In the genomic region with DNA sequence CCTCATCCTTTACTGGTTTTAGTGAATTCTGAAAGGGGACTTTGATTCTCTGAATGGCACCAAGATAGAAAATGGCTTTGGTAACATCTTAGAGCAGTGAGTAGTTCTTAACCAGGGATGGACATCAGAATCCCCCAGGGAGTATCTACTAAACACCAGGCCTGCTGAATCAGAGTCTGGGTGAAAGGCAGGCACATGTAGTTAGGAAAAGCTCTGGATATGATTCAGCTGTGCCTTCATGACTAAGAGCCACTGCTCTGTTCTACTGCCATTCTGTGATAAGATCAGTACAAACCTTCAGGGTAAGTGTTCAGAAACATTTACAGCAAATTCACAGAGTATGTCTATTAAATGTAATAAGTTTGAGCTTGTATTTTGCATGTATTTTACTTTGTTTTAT, we compare ENCODE assay signal across 10 cellular contexts. TPM values are rescaled to one million over a fixed set of nuclear protein-coding genes. Genes with fewer than 3 reads are reported as not detected.
DNase-seq lines count a peak whose midpoint lies in the region; ATAC-seq and TF ChIP-seq lines count a peak whose summit lies in the region.
"Had no signal": no experiment of that assay in that cellular context is flagged by ENCODE, and none has a peak within 500 bp of the region (broad histone marks: within the 10 kb centered on the region; RNA-seq: fewer than 3 reads in every experiment).

No MANE protein-coding gene starts in this region.

- H3K9me3 ChIP-seq in Panc1 (ENCODE audit: control insufficient read depth, insufficient read depth, low read depth, low read length), result no peaks in the 10 kb centered on the region
- no peaks in the 10 kb centered on the region for H3K9me3 ChIP-seq in fibroblast of lung (ENCODE audit: control insufficient read depth, insufficient read depth, low read depth, low read length)

- H3K9ac ChIP-seq in fibroblast of lung (ENCODE audit: insufficient read depth, low read length), result no peak overlapping the region

- H3K4me1 ChIP-seq in Panc1 (ENCODE audit: control insufficient read depth, insufficient read depth, low read length), result no peaks in the 10 kb centered on the region
- no peaks in the 10 kb centered on the region for H3K4me1 ChIP-seq in fibroblast of lung (ENCODE audit: control insufficient read depth, extremely low read depth, insufficient read depth, low read length)

- H3K4me3 ChIP-seq in Panc1 (ENCODE audit: low read depth in 2 of 2, low read length in 2 of 2), result no peak overlapping the region
- no peak overlapping the region for H3K4me3 ChIP-seq in fibroblast of lung (replicated peaks in 1 of 4; ENCODE audit: control extremely low read depth in 1 of 4, insufficient read depth in 1 of 4, low read depth in 3 of 4, low read length in 4 of 4)

- intact Hi-C loops in Panc1 (cut with micrococcal nuclease; ENCODE audit: unreplicated experiment), result no loop called here

- no peaks in the 10 kb centered on the region for H3K36me3 ChIP-seq in Panc1 (ENCODE audit: control insufficient read depth, insufficient read depth, low read length)
- H3K36me3 ChIP-seq in fibroblast of lung (ENCODE audit: control insufficient read depth, insufficient read depth, low read length), result no peaks in the 10 kb centered on the region

- no TSS peak for BruUV-seq in Panc1 (replicated peaks; lab: Mats Ljungman, UMichigan)

- POLR2A ChIA-PET in Panc1 (lab: Charles Lee), result interaction anchor here (0.6 kb wide), 1 partner anchor 619 kb away, joined by 3 read pairs; no protein-coding TSS in a partner anchor

- DNase-seq in Panc1 (ENCODE audit: low read depth, low spot score), result no peak
- peak; percentile 95 for DNase-seq in fibroblast of lung (ENCODE audit: low read depth in 2 of 2)
- DNase-seq in pulmonary artery endothelial cell (ENCODE audit: low read depth, low spot score), result peak; percentile 43
- DNase-seq in T-helper 9 cell, result no peak
- DNase-seq in stimulated activated CD4-positive, alpha-beta T cell treated with anti-CD3 and anti-CD28 coated beads, Interleukin-4, amount 100 ng/mL, for 4 hours, result no peak
- no peak for DNase-seq in NCI-H2029 treated with DMSO at 0.1 percent for 48 hours (lab: John Stamatoyannopoulos, UW)
- DNase-seq: activated naive CD4-positive, alpha-beta T cell treated with anti-CD3 and anti-CD28 coated beads, Interleukin-2, amount 10 ng/mL, durations not matched to agents 7 days and 5 days; NCI-H2227 treated with DMSO at 0.1 percent for 48 hours had no signal

- TF ChIP-seq CTCF in Panc1 (IDR thresholded peaks at IDR 0.05) (no peak), fibroblast of lung (conservative IDR thresholded peaks at IDR 0.05 in 1 of 2, IDR thresholded peaks at IDR 0.05 in 1 of 2; ENCODE audit: low read depth in 1 of 2, low read length in 2 of 2) (no peak)

- in situ Hi-C loops in Panc1 (cut with HindIII; ENCODE audit: low pct_unique_long_range_greater_than_20kb, low sequenced_read_pairs), result no loop called here

- H3K27ac ChIP-seq in Panc1 (ENCODE audit: low read length) (no peak overlapping the region), fibroblast of lung (ENCODE audit: insufficient read depth, low read length) (no peak overlapping the region)

- no peaks in the 10 kb centered on the region for H3K27me3 ChIP-seq in Panc1 (ENCODE audit: control insufficient read depth, insufficient read depth, low read length)
- no peaks in the 10 kb centered on the region for H3K27me3 ChIP-seq in fibroblast of lung (ENCODE audit: control insufficient read depth, insufficient read depth, low read length)

- no peaks in the 10 kb centered on the region for H4K20me1 ChIP-seq in fibroblast of lung (ENCODE audit: control insufficient read depth, extremely low read depth, insufficient read depth, low read length)

- H3K4me2 ChIP-seq in fibroblast of lung (ENCODE audit: extremely low read depth, insufficient read depth, low read length), result no peak overlapping the region

- H2AFZ ChIP-seq in fibroblast of lung (ENCODE audit: low read length), result no peak overlapping the region

- no peaks in the 10 kb centered on the region for H3K79me2 ChIP-seq in fibroblast of lung (ENCODE audit: control insufficient read depth, insufficient read depth, low read length)

- peak; percentile 44 for ATAC-seq in GM18868 (IDR thresholded peaks at IDR 0.05; ENCODE audit: unreplicated experiment)
- ATAC-seq in Panc1, result peak; percentile 90
- no peak for ATAC-seq in GM18517 (IDR thresholded peaks at IDR 0.05; ENCODE audit: unreplicated experiment)

- CTCF ChIA-PET in Panc1 (lab: Charles Lee), result no interaction called here

RNA-seq across cellular contexts. Expression of a gene that starts 46.2 kb away (rescaled TPM):
- 14.1 TPM for total RNA-seq in Panc1 (2021; ENCODE audit: unreplicated experiment)
- 6.7 TPM for polyA plus RNA-seq in Panc1 (2012; ENCODE audit: insufficient read length)
- total RNA-seq in fibroblast of lung, result 13.4 and 15.4 TPM in 2 replicates
- polyA plus RNA-seq in fibroblast of lung, result 10.7 and 13.0 TPM in 2 replicates
- 7.5 and 9.0 TPM in 2 replicates for polyA plus RNA-seq in fibroblast of lung (2012)
- polyA minus RNA-seq in fibroblast of lung (ENCODE audit: low replicate concordance), result 5.6 and 11.1 TPM in 2 replicates
- 34.6 TPM in 2 replicates for total RNA-seq in pulmonary artery endothelial cell

Comparison
In these comparisons a context has a peak if more than half of its experiments do, and no peak if none do; other contexts are left out.
1. DNase-seq: peak in fibroblast of lung (2 of 2) and pulmonary artery endothelial cell (single experiment); none in Panc1 (single experiment), T-helper 9 cell (single experiment), stimulated activated CD4-positive, alpha-beta T cell treated with anti-CD3 and anti-CD28 coated beads, Interleukin-4, amount 100 ng/mL, for 4 hours (0 of 2) and NCI-H2029 treated with DMSO at 0.1 percent for 48 hours (single experiment).